1 cellular context compared by ENCODE assay signal in the genomic region with DNA sequence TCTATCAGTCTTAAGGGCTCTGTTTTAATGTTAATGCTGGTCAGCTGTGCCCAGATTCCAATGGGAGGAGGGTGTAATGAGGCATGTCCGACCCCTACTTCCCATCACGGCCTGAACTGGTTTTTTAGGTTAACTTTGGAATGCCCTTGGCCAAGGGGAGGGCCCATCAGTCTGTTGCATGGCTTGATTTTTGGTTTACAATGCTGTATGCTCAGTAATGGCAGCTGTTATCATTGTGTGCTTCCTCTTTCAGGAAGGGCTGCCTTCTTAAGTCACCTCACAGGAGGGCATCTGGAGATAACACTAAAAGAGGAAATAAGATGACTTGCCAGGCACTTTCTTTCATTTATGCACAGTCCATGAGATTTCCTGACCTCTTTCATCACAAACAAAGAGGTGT.
TF ChIP-seq lines count a peak whose summit lies in the region.

No MANE protein-coding gene starts in this region.

TF ChIP-seq in K562, 482 proteins besides CTCF, POLR2A, EP300 and RAD21 (continued from another document and continues in another):
- TF ChIP-seq, protein P1, sequence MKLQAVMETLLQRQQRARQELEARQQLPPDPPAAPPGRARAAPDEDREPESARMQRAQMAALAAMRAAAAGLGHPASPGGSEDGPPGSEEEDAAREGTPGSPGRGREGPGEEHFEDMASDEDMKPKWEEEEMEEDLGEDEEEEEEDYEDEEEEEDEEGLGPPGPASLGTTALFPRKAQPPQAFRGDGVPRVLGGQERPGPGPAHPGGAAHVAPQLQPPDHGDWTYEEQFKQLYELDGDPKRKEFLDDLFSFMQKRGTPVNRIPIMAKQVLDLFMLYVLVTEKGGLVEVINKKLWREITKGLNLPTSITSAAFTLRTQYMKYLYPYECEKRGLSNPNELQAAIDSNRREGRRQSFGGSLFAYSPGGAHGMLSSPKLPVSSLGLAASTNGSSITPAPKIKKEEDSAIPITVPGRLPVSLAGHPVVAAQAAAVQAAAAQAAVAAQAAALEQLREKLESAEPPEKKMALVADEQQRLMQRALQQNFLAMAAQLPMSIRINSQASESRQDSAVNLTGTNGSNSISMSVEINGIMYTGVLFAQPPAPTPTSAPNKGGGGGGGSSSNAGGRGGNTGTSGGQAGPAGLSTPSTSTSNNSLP (IDR thresholded peaks at IDR 0.05; ENCODE audit: borderline replicate concordance, low read depth, low read length), result 0 out of 2 replicates have a peak, but pooled peaks have one; percentile 41
- TF ChIP-seq ZNF143 (CRISPR knock-in tag; IDR thresholded peaks at IDR 0.05), result no peak
- TF ChIP-seq ZBTB7A (IDR thresholded peaks at IDR 0.05; ENCODE audit: borderline replicate concordance, control insufficient read depth, low read depth, low read length), result no peak
- no peak for TF ChIP-seq FOXK2 (conservative IDR thresholded peaks at IDR 0.05 in 1 of 2, IDR thresholded peaks at IDR 0.05 in 1 of 2; ENCODE audit: low read depth in 2 of 2)
- TF ChIP-seq, protein P2, sequence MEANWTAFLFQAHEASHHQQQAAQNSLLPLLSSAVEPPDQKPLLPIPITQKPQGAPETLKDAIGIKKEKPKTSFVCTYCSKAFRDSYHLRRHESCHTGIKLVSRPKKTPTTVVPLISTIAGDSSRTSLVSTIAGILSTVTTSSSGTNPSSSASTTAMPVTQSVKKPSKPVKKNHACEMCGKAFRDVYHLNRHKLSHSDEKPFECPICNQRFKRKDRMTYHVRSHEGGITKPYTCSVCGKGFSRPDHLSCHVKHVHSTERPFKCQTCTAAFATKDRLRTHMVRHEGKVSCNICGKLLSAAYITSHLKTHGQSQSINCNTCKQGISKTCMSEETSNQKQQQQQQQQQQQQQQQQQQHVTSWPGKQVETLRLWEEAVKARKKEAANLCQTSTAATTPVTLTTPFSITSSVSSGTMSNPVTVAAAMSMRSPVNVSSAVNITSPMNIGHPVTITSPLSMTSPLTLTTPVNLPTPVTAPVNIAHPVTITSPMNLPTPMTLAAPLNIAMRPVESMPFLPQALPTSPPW (CRISPR knock-in tag; IDR thresholded peaks at IDR 0.05), result peak; percentile 15; the same call in 1 of the 2 replicates
- TF ChIP-seq DPF2 (IDR thresholded peaks at IDR 0.05), result peak; percentile 63
- no peak for TF ChIP-seq HNRNPLL (IDR thresholded peaks at IDR 0.05; ENCODE audit: low read depth, low read length, poor library complexity, severe bottlenecking)
- TF ChIP-seq ZNF311 (CRISPR knock-in tag; IDR thresholded peaks at IDR 0.05), result no peak
- no peak for TF ChIP-seq ZNF316 (IDR thresholded peaks at IDR 0.05)
- TF ChIP-seq PHTF2 (CRISPR knock-in tag; IDR thresholded peaks at IDR 0.05), result no peak
- TF ChIP-seq SREBF1 (IDR thresholded peaks at IDR 0.05; ENCODE audit: borderline replicate concordance, low read depth, low read length), result no peak
- TF ChIP-seq, protein P3, sequence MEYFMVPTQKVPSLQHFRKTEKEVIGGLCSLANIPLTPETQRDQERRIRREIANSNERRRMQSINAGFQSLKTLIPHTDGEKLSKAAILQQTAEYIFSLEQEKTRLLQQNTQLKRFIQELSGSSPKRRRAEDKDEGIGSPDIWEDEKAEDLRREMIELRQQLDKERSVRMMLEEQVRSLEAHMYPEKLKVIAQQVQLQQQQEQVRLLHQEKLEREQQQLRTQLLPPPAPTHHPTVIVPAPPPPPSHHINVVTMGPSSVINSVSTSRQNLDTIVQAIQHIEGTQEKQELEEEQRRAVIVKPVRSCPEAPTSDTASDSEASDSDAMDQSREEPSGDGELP (CRISPR knock-in tag; IDR thresholded peaks at IDR 0.05; ENCODE audit: borderline replicate concordance), result peak; percentile 30
- no peak for TF ChIP-seq NFYB (IDR thresholded peaks at IDR 0.05; ENCODE audit: extremely low read depth, insufficient read length)
- TF ChIP-seq, protein P4, sequence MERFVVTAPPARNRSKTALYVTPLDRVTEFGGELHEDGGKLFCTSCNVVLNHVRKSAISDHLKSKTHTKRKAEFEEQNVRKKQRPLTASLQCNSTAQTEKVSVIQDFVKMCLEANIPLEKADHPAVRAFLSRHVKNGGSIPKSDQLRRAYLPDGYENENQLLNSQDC (CRISPR knock-in tag; IDR thresholded peaks at IDR 0.05), result no peak
- TF ChIP-seq HMG20B (CRISPR knock-in tag; IDR thresholded peaks at IDR 0.05), result no peak
- TF ChIP-seq, protein P5, sequence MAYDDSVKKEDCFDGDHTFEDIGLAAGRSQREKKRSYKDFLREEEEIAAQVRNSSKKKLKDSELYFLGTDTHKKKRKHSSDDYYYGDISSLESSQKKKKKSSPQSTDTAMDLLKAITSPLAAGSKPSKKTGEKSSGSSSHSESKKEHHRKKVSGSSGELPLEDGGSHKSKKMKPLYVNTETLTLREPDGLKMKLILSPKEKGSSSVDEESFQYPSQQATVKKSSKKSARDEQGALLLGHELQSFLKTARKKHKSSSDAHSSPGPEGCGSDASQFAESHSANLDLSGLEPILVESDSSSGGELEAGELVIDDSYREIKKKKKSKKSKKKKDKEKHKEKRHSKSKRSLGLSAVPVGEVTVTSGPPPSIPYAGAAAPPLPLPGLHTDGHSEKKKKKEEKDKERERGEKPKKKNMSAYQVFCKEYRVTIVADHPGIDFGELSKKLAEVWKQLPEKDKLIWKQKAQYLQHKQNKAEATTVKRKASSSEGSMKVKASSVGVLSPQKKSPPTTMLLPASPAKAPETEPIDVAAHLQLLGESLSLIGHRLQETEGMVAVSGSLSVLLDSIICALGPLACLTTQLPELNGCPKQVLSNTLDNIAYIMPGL (CRISPR knock-in tag; IDR thresholded peaks at IDR 0.05), result no peak
- TF ChIP-seq CEBPG (CRISPR knock-in tag; IDR thresholded peaks at IDR 0.05), result no peak
- TF ChIP-seq CEBPG (tag; conservative IDR thresholded peaks at IDR 0.05 in 1 of 2, IDR thresholded peaks at IDR 0.05 in 1 of 2), result 0 out of 4 replicates have a peak, but pooled peaks of 1 of the 2 experiments have one; percentile 6
- TF ChIP-seq ZNF140 (CRISPR knock-in tag; IDR thresholded peaks at IDR 0.05), result no peak
- TF ChIP-seq NR2F6 (CRISPR knock-in tag; IDR thresholded peaks at IDR 0.05), result no peak
- TF ChIP-seq, protein P6, sequence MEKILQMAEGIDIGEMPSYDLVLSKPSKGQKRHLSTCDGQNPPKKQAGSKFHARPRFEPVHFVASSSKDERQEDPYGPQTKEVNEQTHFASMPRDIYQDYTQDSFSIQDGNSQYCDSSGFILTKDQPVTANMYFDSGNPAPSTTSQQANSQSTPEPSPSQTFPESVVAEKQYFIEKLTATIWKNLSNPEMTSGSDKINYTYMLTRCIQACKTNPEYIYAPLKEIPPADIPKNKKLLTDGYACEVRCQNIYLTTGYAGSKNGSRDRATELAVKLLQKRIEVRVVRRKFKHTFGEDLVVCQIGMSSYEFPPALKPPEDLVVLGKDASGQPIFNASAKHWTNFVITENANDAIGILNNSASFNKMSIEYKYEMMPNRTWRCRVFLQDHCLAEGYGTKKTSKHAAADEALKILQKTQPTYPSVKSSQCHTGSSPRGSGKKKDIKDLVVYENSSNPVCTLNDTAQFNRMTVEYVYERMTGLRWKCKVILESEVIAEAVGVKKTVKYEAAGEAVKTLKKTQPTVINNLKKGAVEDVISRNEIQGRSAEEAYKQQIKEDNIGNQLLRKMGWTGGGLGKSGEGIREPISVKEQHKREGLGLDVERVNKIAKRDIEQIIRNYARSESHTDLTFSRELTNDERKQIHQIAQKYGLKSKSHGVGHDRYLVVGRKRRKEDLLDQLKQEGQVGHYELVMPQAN (IDR thresholded peaks at IDR 0.05; ENCODE audit: borderline replicate concordance), result no peak
- no peak for TF ChIP-seq ARID2 (IDR thresholded peaks at IDR 0.05)
- peak; percentile 36; the same call in 1 of the 2 replicates for TF ChIP-seq CBFA2T2 (conservative IDR thresholded peaks at IDR 0.05)
- no peak for TF ChIP-seq KDM2B (CRISPR knock-in tag; IDR thresholded peaks at IDR 0.05)
- TF ChIP-seq RNF2 (IDR thresholded peaks at IDR 0.05), result 0 out of 2 replicates have a peak, but pooled peaks have one; percentile 22
- TF ChIP-seq SAFB2 (IDR thresholded peaks at IDR 0.05; ENCODE audit: borderline replicate concordance, low read depth, low read length, severe bottlenecking), result no peak
- TF ChIP-seq ZFX (CRISPR knock-in tag; IDR thresholded peaks at IDR 0.05), result no peak
- no peak for TF ChIP-seq HIVEP1 (CRISPR knock-in tag; IDR thresholded peaks at IDR 0.05)
- no peak for TF ChIP-seq ZNF146 (CRISPR knock-in tag; IDR thresholded peaks at IDR 0.05; ENCODE audit: unreplicated experiment)
- no peak for TF ChIP-seq ZNF12 (CRISPR knock-in tag; IDR thresholded peaks at IDR 0.05)
- no peak for TF ChIP-seq RUNX1 (IDR thresholded peaks at IDR 0.05; ENCODE audit: low read depth)
- TF ChIP-seq BRCA1 (IDR thresholded peaks at IDR 0.05), result no peak
- TF ChIP-seq BRCA1 (CRISPR knock-in tag; IDR thresholded peaks at IDR 0.05), result no peak
- TF ChIP-seq JUN (IDR thresholded peaks at IDR 0.05; ENCODE audit: borderline replicate concordance, low read depth, low read length), result no peak
- no peak for TF ChIP-seq JUN (CRISPR knock-in tag; IDR thresholded peaks at IDR 0.05; ENCODE audit: borderline replicate concordance)
- TF ChIP-seq SREBF2 (CRISPR knock-in tag; IDR thresholded peaks at IDR 0.05), result no peak
- no peak for TF ChIP-seq MAFK (IDR thresholded peaks at IDR 0.05; ENCODE audit: low read length)
- TF ChIP-seq ZNF274 (IDR thresholded peaks at IDR 0.05; ENCODE audit: borderline replicate concordance, low read depth, low read length), result no peak
- no peak for TF ChIP-seq HNRNPK (IDR thresholded peaks at IDR 0.05; ENCODE audit: low read depth, low read length, poor library complexity, severe bottlenecking)
- TF ChIP-seq EHMT2 (IDR thresholded peaks at IDR 0.05), result peak; percentile 62; the same call in 1 of the 2 replicates
- TF ChIP-seq SRSF9 (IDR thresholded peaks at IDR 0.05; ENCODE audit: borderline replicate concordance, low read depth, low read length), result no peak
- no peak for TF ChIP-seq CC2D1A (IDR thresholded peaks at IDR 0.05)
- no peak for TF ChIP-seq ETS2 (tag; IDR thresholded peaks at IDR 0.05; ENCODE audit: borderline replicate concordance, poor library complexity, severe bottlenecking)
- peak; percentile 70; the same call in 1 of the 2 replicates for TF ChIP-seq ESRRA (IDR thresholded peaks at IDR 0.05; ENCODE audit: borderline replicate concordance, low read depth)
- no peak for TF ChIP-seq BDP1 (IDR thresholded peaks at IDR 0.05; ENCODE audit: insufficient read depth, insufficient read length)
- no peak for TF ChIP-seq ZKSCAN1 (IDR thresholded peaks at IDR 0.05; ENCODE audit: low read depth, low read length)
- no peak for TF ChIP-seq POLR2AphosphoS2 (IDR thresholded peaks at IDR 0.05; ENCODE audit: low read length)
- TF ChIP-seq, protein P7, sequence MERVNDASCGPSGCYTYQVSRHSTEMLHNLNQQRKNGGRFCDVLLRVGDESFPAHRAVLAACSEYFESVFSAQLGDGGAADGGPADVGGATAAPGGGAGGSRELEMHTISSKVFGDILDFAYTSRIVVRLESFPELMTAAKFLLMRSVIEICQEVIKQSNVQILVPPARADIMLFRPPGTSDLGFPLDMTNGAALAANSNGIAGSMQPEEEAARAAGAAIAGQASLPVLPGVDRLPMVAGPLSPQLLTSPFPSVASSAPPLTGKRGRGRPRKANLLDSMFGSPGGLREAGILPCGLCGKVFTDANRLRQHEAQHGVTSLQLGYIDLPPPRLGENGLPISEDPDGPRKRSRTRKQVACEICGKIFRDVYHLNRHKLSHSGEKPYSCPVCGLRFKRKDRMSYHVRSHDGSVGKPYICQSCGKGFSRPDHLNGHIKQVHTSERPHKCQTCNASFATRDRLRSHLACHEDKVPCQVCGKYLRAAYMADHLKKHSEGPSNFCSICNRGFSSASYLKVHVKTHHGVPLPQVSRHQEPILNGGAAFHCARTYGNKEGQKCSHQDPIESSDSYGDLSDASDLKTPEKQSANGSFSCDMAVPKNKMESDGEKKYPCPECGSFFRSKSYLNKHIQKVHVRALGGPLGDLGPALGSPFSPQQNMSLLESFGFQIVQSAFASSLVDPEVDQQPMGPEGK (CRISPR knock-in tag; IDR thresholded peaks at IDR 0.05; ENCODE audit: borderline replicate concordance), result no peak
- TF ChIP-seq ZZZ3 (IDR thresholded peaks at IDR 0.05), result no peak
- no peak for TF ChIP-seq ZFP1 (CRISPR knock-in tag; IDR thresholded peaks at IDR 0.05)
- TF ChIP-seq, protein P8, sequence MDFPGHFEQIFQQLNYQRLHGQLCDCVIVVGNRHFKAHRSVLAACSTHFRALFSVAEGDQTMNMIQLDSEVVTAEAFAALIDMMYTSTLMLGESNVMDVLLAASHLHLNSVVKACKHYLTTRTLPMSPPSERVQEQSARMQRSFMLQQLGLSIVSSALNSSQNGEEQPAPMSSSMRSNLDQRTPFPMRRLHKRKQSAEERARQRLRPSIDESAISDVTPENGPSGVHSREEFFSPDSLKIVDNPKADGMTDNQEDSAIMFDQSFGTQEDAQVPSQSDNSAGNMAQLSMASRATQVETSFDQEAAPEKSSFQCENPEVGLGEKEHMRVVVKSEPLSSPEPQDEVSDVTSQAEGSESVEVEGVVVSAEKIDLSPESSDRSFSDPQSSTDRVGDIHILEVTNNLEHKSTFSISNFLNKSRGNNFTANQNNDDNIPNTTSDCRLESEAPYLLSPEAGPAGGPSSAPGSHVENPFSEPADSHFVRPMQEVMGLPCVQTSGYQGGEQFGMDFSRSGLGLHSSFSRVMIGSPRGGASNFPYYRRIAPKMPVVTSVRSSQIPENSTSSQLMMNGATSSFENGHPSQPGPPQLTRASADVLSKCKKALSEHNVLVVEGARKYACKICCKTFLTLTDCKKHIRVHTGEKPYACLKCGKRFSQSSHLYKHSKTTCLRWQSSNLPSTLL (IDR thresholded peaks at IDR 0.05), result no peak
- peak; percentile 67 for TF ChIP-seq TCF3 (CRISPR knock-in tag; IDR thresholded peaks at IDR 0.05)
- TF ChIP-seq TCF7 (IDR thresholded peaks at IDR 0.05; ENCODE audit: borderline replicate concordance), result no peak
- peak; percentile 60; the same call in 1 of the 2 replicates for TF ChIP-seq SOX6 (IDR thresholded peaks at IDR 0.05)
- peak; percentile 66; the same call in 1 of the 2 replicates for TF ChIP-seq ZEB2 (IDR thresholded peaks at IDR 0.05)
- no peak for TF ChIP-seq BACH1 (tag; IDR thresholded peaks at IDR 0.05)
- no peak for TF ChIP-seq TCF7L2 (IDR thresholded peaks at IDR 0.05; ENCODE audit: low read depth, low read length)
- no peak for TF ChIP-seq RBM25 (IDR thresholded peaks at IDR 0.05; ENCODE audit: low read depth, low read length, severe bottlenecking)
- TF ChIP-seq LCOR (CRISPR knock-in tag; IDR thresholded peaks at IDR 0.05), result 0 out of 2 replicates have a peak, but pooled peaks have one; percentile 18
- TF ChIP-seq, protein P9, sequence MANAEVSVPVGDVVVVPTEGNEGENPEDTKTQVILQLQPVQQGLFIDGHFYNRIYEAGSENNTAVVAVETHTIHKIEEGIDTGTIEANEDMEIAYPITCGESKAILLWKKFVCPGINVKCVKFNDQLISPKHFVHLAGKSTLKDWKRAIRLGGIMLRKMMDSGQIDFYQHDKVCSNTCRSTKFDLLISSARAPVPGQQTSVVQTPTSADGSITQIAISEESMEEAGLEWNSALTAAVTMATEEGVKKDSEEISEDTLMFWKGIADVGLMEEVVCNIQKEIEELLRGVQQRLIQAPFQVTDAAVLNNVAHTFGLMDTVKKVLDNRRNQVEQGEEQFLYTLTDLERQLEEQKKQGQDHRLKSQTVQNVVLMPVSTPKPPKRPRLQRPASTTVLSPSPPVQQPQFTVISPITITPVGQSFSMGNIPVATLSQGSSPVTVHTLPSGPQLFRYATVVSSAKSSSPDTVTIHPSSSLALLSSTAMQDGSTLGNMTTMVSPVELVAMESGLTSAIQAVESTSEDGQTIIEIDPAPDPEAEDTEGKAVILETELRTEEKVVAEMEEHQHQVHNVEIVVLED (CRISPR knock-in tag; IDR thresholded peaks at IDR 0.05), result no peak
